Comparison of ENCODE assay signal across 16 cellular contexts in genomic region chr17:15894258-15894657, GRCh38.
"Had no signal": no experiment of that assay in that cellular context is flagged by ENCODE, and none has a peak within 500 bp of the region (broad histone marks: within the 10 kb centered on the region; RNA-seq: fewer than 3 reads in every experiment).

No MANE protein-coding gene starts in this region.

- ATAC-seq: activated T-cell treated with anti-CD3 and anti-CD28 coated beads, Interleukin-2, amount 50 U/mL, for 4 hours; sciatic nerve; stimulated activated naive B cell treated with anti-CD40 and anti-IgM and Interleukin-4, amounts not matched to agents 10 μg/mL and 1 μg/mL and 100 μg/mL, for 72 hours had no signal

- DNase-seq: activated CD4-positive, alpha-beta T cell treated with anti-CD3 and anti-CD28 coated beads, Interleukin-2, amount 50 U/mL, for 4 hours; activated CD4-positive, CD25-positive, alpha-beta regulatory T cell treated with anti-CD3 and anti-CD28 coated beads, Interleukin-2, amount 50 U/mL, for 72 hours; activated gamma-delta T cell; activated naive CD8-positive, alpha-beta T cell treated with anti-CD3 and anti-CD28 coated beads, Interleukin-2, amount 10 ng/mL, durations not matched to agents 7 days and 5 days; activated T-cell treated with anti-CD3 and anti-CD28 coated beads, Interleukin-2, amount 50 U/mL, for 4 hours; anterior cingulate cortex; esophagus squamous epithelium; naive B cell; stimulated activated CD4-positive, alpha-beta T cell treated with anti-CD3 and anti-CD28 coated beads, Interleukin-2, amount 100 ng/mL, for 24 hours; stimulated activated naive B cell treated with anti-CD40 and anti-IgM and Interleukin-4, amounts not matched to agents 10 μg/mL and 1 μg/mL and 100 μg/mL, for 72 hours; substantia nigra; T-helper 2 cell; transverse colon had no signal

- H3K9me3 Mint-ChIP-seq: activated T-cell treated with anti-CD3 and anti-CD28 coated beads, Interleukin-2, amount 50 U/mL, for 4 hours; naive B cell had no signal

- H3K36me3 ChIP-seq: esophagus squamous epithelium, neutrophil, prostate gland, transverse colon had no signal

- H3K27ac ChIP-seq: esophagus squamous epithelium, neutrophil, transverse colon had no signal

- H3K9me3 ChIP-seq: esophagus squamous epithelium, neutrophil, prostate gland, transverse colon had no signal

- H3K27me3 Mint-ChIP-seq: naive B cell had no signal

- H3K4me3 ChIP-seq: esophagus squamous epithelium, prostate gland, transverse colon had no signal

- H3K4me3 Mint-ChIP-seq: activated naive CD8-positive, alpha-beta T cell treated with anti-CD3 and anti-CD28 coated beads, Interleukin-2, amount 10 ng/mL, durations not matched to agents 7 days and 5 days; activated T-cell treated with anti-CD3 and anti-CD28 coated beads, Interleukin-2, amount 50 U/mL, for 4 hours; naive B cell; stimulated activated naive B cell treated with anti-CD40 and anti-IgM and Interleukin-4, amounts not matched to agents 10 μg/mL and 1 μg/mL and 100 μg/mL, for 72 hours had no signal

- H3K27ac Mint-ChIP-seq: activated naive CD8-positive, alpha-beta T cell treated with anti-CD3 and anti-CD28 coated beads, Interleukin-2, amount 10 ng/mL, durations not matched to agents 7 days and 5 days; naive B cell; stimulated activated naive B cell treated with anti-CD40 and anti-IgM and Interleukin-4, amounts not matched to agents 10 μg/mL and 1 μg/mL and 100 μg/mL, for 72 hours had no signal

- H3K27me3 ChIP-seq: esophagus squamous epithelium, neutrophil, transverse colon had no signal

- H3K36me3 Mint-ChIP-seq: naive B cell; stimulated activated naive B cell treated with anti-CD40 and anti-IgM and Interleukin-4, amounts not matched to agents 10 μg/mL and 1 μg/mL and 100 μg/mL, for 72 hours had no signal
